In the genomic region with DNA sequence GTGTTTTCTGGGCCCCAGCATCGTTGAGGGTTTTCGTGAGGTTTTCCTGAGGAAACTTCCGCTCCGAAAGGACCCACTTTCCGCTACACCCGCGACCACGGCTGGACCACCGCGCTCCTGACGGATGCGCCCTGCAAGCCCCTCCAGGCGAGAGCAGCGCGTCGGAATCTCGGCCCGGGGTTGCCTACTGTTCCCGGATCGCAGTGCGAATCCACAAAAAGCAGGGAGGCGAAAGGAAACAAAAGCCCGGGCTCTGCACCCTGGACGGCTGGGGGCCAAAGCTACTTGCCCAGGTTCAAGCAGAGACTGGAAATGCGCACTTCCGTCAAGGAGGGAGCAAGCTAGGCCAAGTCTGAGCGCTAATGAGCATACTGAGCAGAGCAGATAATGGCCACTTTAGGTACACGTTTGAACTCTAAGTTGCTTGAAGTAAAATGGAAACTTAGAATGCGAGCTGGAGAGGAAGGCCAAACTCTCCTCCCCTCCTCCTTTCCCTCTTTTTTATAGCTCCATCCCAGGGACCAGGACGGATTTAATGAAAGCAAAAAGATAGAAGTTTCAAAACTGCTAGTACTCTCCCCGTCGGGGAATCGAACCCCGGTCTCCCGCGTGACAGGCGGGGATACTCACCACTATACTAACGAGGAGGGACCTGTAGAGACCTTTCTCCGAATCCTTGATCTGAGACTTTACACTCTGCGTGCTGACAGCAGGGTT, we compare ENCODE assay signal across 8 cellular contexts. TPM values are rescaled to one million over a fixed set of nuclear protein-coding genes. Genes with fewer than 3 reads are reported as not detected.
DNase-seq lines count a peak whose midpoint lies in the region; ATAC-seq and TF ChIP-seq lines count a peak whose summit lies in the region.

No MANE protein-coding gene starts in this region.

- peak overlapping the region; percentile 97 to 100 (median 98) for H3K27ac Mint-ChIP-seq in CD4-positive, alpha-beta memory T cell

- intact Hi-C loops in CD4-positive, alpha-beta memory T cell (cut with micrococcal nuclease), result loop anchor here (1.0 to 5.0 kb wide), 11 partner anchors 12 to 160 kb away; partner anchors contain the start of genes AURKB, RANGRF and RPL26

- peak; percentile 33 for ATAC-seq in GM19455 (IDR thresholded peaks at IDR 0.05; ENCODE audit: unreplicated experiment)

- H3K4me2 ChIP-seq in OCI-LY3 (ENCODE audit: low read length), result peak overlapping the region; percentile 100

- H3K4me1 Mint-ChIP-seq in CD4-positive, alpha-beta memory T cell, result peaks cover 29 to 75% (median 61%) of the 10 kb centered on the region in 4 donors

- H3K27me3 ChIP-seq in CD4-positive, alpha-beta memory T cell (ENCODE audit: insufficient read depth, low read length), result no peaks in the 10 kb centered on the region
- H3K27me3 ChIP-seq in HL-60 (ENCODE audit: insufficient read depth, poor library complexity, severe bottlenecking), result no peaks in the 10 kb centered on the region
- H3K27me3 ChIP-seq in OCI-LY3 (ENCODE audit: low read depth, low read length), result no peaks in the 10 kb centered on the region

- no peaks in the 10 kb centered on the region for H4K20me1 ChIP-seq in OCI-LY3 (ENCODE audit: insufficient read depth, low read length)

- H3K27me3 Mint-ChIP-seq in CD4-positive, alpha-beta memory T cell, result peaks cover 4 to 21% of the 10 kb centered on the region in 2 donors

- peaks cover 6% of the 10 kb centered on the region for H3K36me3 ChIP-seq in CD4-positive, alpha-beta memory T cell (ENCODE audit: insufficient read depth, low read length)
- H3K36me3 ChIP-seq in OCI-LY3 (replicated peaks; ENCODE audit: low read depth, low read length), result no peaks in the 10 kb centered on the region

- H3K79me2 ChIP-seq in OCI-LY3 (ENCODE audit: low read length), result no peaks in the 10 kb centered on the region

- H3K4me3 ChIP-seq in CD4-positive, alpha-beta memory T cell (ENCODE audit: low read length in 2 of 2), result peak overlapping the region; percentile 63 to 99
- H3K4me3 ChIP-seq in HL-60 (replicated peaks; ENCODE audit: insufficient read depth, low read length) (peak overlapping the region; percentile 60), OCI-LY3 (ENCODE audit: low read length) (peak overlapping the region; percentile 100)

- peaks cover 46% of the 10 kb centered on the region for H3K4me1 ChIP-seq in CD4-positive, alpha-beta memory T cell (ENCODE audit: insufficient read depth, low read length)
- H3K4me1 ChIP-seq in OCI-LY3 (ENCODE audit: low read length), result peaks cover 18% of the 10 kb centered on the region

- H2AFZ ChIP-seq in OCI-LY3 (ENCODE audit: low read depth, low read length), result peak overlapping the region; percentile 89

- peaks cover 16 to 46% of the 10 kb centered on the region in 2 donors for H3K36me3 Mint-ChIP-seq in CD4-positive, alpha-beta memory T cell

- CTCF ChIA-PET in CD4-positive, alpha-beta memory T cell (lab: Charles Lee; ENCODE audit: partially characterized antibody), result interaction anchor here (0.9 to 6.6 kb wide), 21 partner anchors 9 to 142 kb away, joined by 3 to 72 read pairs (median 5); partner anchors contain the start of genes ALOXE3, AURKB, BORCS6 and CTC1

- DNase-seq in CD4-positive, alpha-beta memory T cell, result peak; percentile 92 to 95 (median 94)
- peak; percentile 35 to 67 for DNase-seq in HL-60 (ENCODE audit: low read depth in 1 of 2, low spot score in 1 of 2)
- peak; percentile 94 for DNase-seq in activated T-cell treated with anti-CD3 and anti-CD28 coated beads for 1 hour (ENCODE audit: low read depth)
- DNase-seq in epidermal melanocyte (ENCODE audit: insufficient read length, low spot score), result peak; percentile 21
- DNase-seq in mucosa of gallbladder (ENCODE audit: low spot score), result peak; percentile 95
- peak; percentile 80 to 84 for DNase-seq in stimulated activated CD8-positive, alpha-beta memory T cell treated with anti-CD3 and anti-CD28 coated beads, Interleukin-4, amount 100 ng/mL, for 1 hour (ENCODE audit: low read depth in 2 of 2, low spot score in 1 of 2)

- peak overlapping the region; percentile 99 for H3K9ac ChIP-seq in OCI-LY3 (ENCODE audit: low read length)

- no peaks in the 10 kb centered on the region for H3K9me3 ChIP-seq in CD4-positive, alpha-beta memory T cell (ENCODE audit: control insufficient read depth in 1 of 2, low read length in 2 of 2)
- H3K9me3 ChIP-seq in OCI-LY3 (ENCODE audit: insufficient read depth, low read length), result no peaks in the 10 kb centered on the region

- H3K27ac ChIP-seq in CD4-positive, alpha-beta memory T cell (ENCODE audit: low read depth, low read length), result peak overlapping the region; percentile 89
- H3K27ac ChIP-seq in HL-60 (replicated peaks) (peak overlapping the region; percentile 96), OCI-LY3 (ENCODE audit: low read length) (peak overlapping the region; percentile 96)

- TF ChIP-seq CTCF in HL-60 (IDR thresholded peaks at IDR 0.05; ENCODE audit: insufficient read depth, low read length) (no peak), OCI-LY3 (IDR thresholded peaks at IDR 0.05; ENCODE audit: low read depth, low read length) (no peak)

- H3K4me3 Mint-ChIP-seq in CD4-positive, alpha-beta memory T cell, result peak overlapping the region; percentile 93 to 98 (median 94)

- H3K9me3 Mint-ChIP-seq in CD4-positive, alpha-beta memory T cell, result peaks cover 0 to 31% (median 2%) of the 10 kb centered on the region in 8 donors

- POLR2A ChIA-PET in CD4-positive, alpha-beta memory T cell (lab: Charles Lee; ENCODE audit: partially characterized antibody), result interaction anchor here (0.6 to 14.6 kb wide), 38 partner anchors 10 to 746 kb away, joined by 3 to 611 read pairs (median 10); partner anchors contain the start of genes ALOXE3, AURKB, BORCS6 and CNTROB

RNA-seq across cellular contexts. Expression of gene AURKB, which starts 11.4 kb away (rescaled TPM):
- total RNA-seq in CD4-positive, alpha-beta memory T cell, result under 1 TPM; 0.67 to 0.83 TPM
- polyA plus RNA-seq in CD4-positive, alpha-beta memory T cell, result under 1 TPM in 1 of 2 donors, not detected in 1; 0.36 TPM
- 1.9 TPM for total RNA-seq in mucosa of gallbladder

RNA-seq across cellular contexts. Expression of gene CTC1, which starts 26.0 kb away (rescaled TPM):
- 100 to 1,000 TPM; 310 to 317 TPM for total RNA-seq in CD4-positive, alpha-beta memory T cell
- polyA plus RNA-seq in CD4-positive, alpha-beta memory T cell, result 10 to 100 TPM; 17.0 to 46.8 TPM
- 66.3 TPM for total RNA-seq in mucosa of gallbladder

RNA-seq across cellular contexts. Expression of gene PFAS, which starts 27.3 kb away (rescaled TPM):
- total RNA-seq in CD4-positive, alpha-beta memory T cell, result 10 to 100 TPM; 23.0 to 29.1 TPM
- 10 to 100 TPM in 1 of 2 donors, 1 to 10 TPM in 1; 8.9 to 14.8 TPM for polyA plus RNA-seq in CD4-positive, alpha-beta memory T cell
- total RNA-seq in mucosa of gallbladder, result 31.4 TPM

RNA-seq across cellular contexts. Expression of gene BORCS6, which starts 31.8 kb away (rescaled TPM):
- total RNA-seq in CD4-positive, alpha-beta memory T cell, result 10 to 100 TPM; 19.2 to 19.4 TPM
- 10 to 100 TPM; 13.3 to 21.9 TPM for polyA plus RNA-seq in CD4-positive, alpha-beta memory T cell
- total RNA-seq in mucosa of gallbladder, result 12.4 TPM

RNA-seq across cellular contexts. Expression of gene TMEM107, which starts 45.6 kb away (rescaled TPM):
- total RNA-seq in CD4-positive, alpha-beta memory T cell, result 10 to 100 TPM; 25.0 to 25.3 TPM
- polyA plus RNA-seq in CD4-positive, alpha-beta memory T cell, result 10 to 100 TPM; 42.4 to 43.7 TPM
- total RNA-seq in mucosa of gallbladder, result 22.5 TPM

Comparison
In these comparisons a context has a peak if more than half of its experiments do, and no peak if none do; other contexts are left out.
1. Peak in every context shown above with its lines: DNase-seq, ATAC-seq, H3K4me3 ChIP-seq and H3K27ac ChIP-seq.
2. DNase-seq: peak in every context shown above with its lines; median percentile 95 in mucosa of gallbladder; 94 in CD4-positive, alpha-beta memory T cell; 94 in activated T-cell treated with anti-CD3 and anti-CD28 coated beads for 1 hour; 82 in stimulated activated CD8-positive, alpha-beta memory T cell treated with anti-CD3 and anti-CD28 coated beads, Interleukin-4, amount 100 ng/mL, for 1 hour; 51 in HL-60; 21 in epidermal melanocyte.